In the genomic region with DNA sequence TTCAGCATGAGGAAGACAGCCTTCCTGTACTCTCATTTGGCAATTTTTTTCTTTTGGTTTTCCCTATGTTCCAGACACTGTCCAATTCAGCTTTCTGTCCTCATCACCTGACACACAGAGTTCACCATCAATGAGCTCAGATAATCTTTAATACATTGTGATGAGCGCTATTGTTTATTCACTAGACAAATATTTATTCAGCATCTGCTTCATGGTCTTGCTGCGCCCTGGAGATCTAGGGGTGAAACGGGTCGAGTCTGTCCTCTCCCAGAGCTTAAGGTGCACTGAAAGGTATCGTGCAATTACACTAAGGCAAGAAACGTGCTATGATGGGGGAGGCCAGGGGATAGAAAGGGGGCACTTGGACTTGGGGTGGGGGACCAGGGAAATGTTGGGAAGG, we compare ENCODE assay signal across 18 cellular contexts.
A peak's percentile ranks its signal among the peaks of the same experiment; 100 is the strongest.
DNase-seq lines count a peak whose midpoint lies in the region; ATAC-seq lines count a peak whose summit lies in the region.
"Had no signal": no experiment of that assay in that cellular context is flagged by ENCODE, and none has a peak within 500 bp of the region (broad histone marks: within the 10 kb centered on the region; RNA-seq: fewer than 3 reads in every experiment).

No MANE protein-coding gene starts in this region.

- H3K27ac ChIP-seq in substantia nigra (ENCODE audit: low read depth, low read length, poor library complexity, severe bottlenecking) = peak overlapping the region; percentile 40
- H3K27ac ChIP-seq: BLaER1 treated with 17β-estradiol and CSF1 and Interleukin-3, amounts not matched to agents 10 nM and 100 nM; HL-60 had no signal

- peak in 2 of 3 experiments; percentile 7 to 43 for DNase-seq in NCI-H1417 (lab: John Stamatoyannopoulos, UW)
- DNase-seq in NCI-H1417 treated with DMSO at 0.1 percent for 48 hours (lab: John Stamatoyannopoulos, UW) = no peak
- DNase-seq in NCI-H748 treated with DMSO at 0.1 percent for 48 hours (lab: John Stamatoyannopoulos, UW) = peak; percentile 17
- no peak for DNase-seq in substantia nigra (lab: John Stamatoyannopoulos, UW)
- no peak for DNase-seq in cortex of kidney (lab: John Stamatoyannopoulos, UW)
- DNase-seq in anterior cingulate cortex (lab: John Stamatoyannopoulos, UW) = no peak
- DNase-seq: 8988T; CD4-positive, CD25-positive, alpha-beta regulatory T cell; CD8-positive, alpha-beta memory T cell; COR-L47; DMS 273 treated with DMSO at 0.1 percent for 48 hours; DMS79; GDM1; HCEC 1CT had no signal

- ATAC-seq in HG03342 (IDR thresholded peaks at IDR 0.05; ENCODE audit: unreplicated experiment) = no peak
- ATAC-seq: GM23338 had no signal

Comparison
In these comparisons a context has a peak if more than half of its experiments do, and no peak if none do; other contexts are left out.
1. DNase-seq: peak in NCI-H1417 (2 of 3) and NCI-H748 treated with DMSO at 0.1 percent for 48 hours (single experiment); none in NCI-H1417 treated with DMSO at 0.1 percent for 48 hours (single experiment), substantia nigra (0 of 49), cortex of kidney (single experiment) and anterior cingulate cortex (0 of 58).